Comparison of ENCODE assay signal across 8 cellular contexts in genomic region chr2:147845608-147846002, GRCh38. TPM values are rescaled to one million over a fixed set of nuclear protein-coding genes. Genes with fewer than 3 reads are reported as not detected.
DNase-seq lines count a peak whose midpoint lies in the region; ATAC-seq, FAIRE-seq and TF ChIP-seq lines count a peak whose summit lies in the region.

No MANE protein-coding gene starts in this region.

- peaks cover 4% of the 10 kb centered on the region for H3K9me3 Mint-ChIP-seq in stimulated activated naive CD8-positive, alpha-beta T cell treated with anti-CD3 and anti-CD28 coated beads, Interleukin-15, Interleukin-2, amounts not matched to agents 100 ng/mL and 50 ng/mL, for 24 hours
- no peaks in the 10 kb centered on the region for H3K9me3 Mint-ChIP-seq in activated naive CD8-positive, alpha-beta T cell treated with anti-CD3 and anti-CD28 coated beads, Interleukin-2, amount 10 ng/mL, durations not matched to agents 7 days and 5 days

- peak overlapping the region; percentile 43 to 80 for H3K9ac ChIP-seq in kidney (ENCODE audit: low read length in 2 of 2)

- peaks cover 50% of the 10 kb centered on the region for H3K4me1 Mint-ChIP-seq in stimulated activated naive CD8-positive, alpha-beta T cell treated with anti-CD3 and anti-CD28 coated beads, Interleukin-15, Interleukin-2, amounts not matched to agents 100 ng/mL and 50 ng/mL, for 24 hours (ENCODE audit: low read depth)
- peaks cover 24% of the 10 kb centered on the region for H3K4me1 Mint-ChIP-seq in activated naive CD8-positive, alpha-beta T cell treated with anti-CD3 and anti-CD28 coated beads, Interleukin-2, amount 10 ng/mL, durations not matched to agents 7 days and 5 days

- H3K36me3 ChIP-seq in kidney (ENCODE audit: control insufficient read depth in 1 of 2, insufficient read depth in 2 of 2, low read length in 2 of 2), result peaks cover 0 to 2% of the 10 kb centered on the region in 2 donors

- no peak for ATAC-seq in stimulated activated naive CD8-positive, alpha-beta T cell treated with anti-CD3 and anti-CD28 coated beads, Interleukin-15, Interleukin-2, amounts not matched to agents 100 U/mL and 50 U/mL, for 24 hours
- no peak for ATAC-seq in activated naive CD8-positive, alpha-beta T cell treated with anti-CD3 and anti-CD28 coated beads, Interleukin-2, amount 10 ng/mL, durations not matched to agents 7 days and 5 days (ENCODE audit: low read depth)
- ATAC-seq in GM21576 (IDR thresholded peaks at IDR 0.05; ENCODE audit: unreplicated experiment), result no peak

- intact Hi-C loops in kidney (cut with DNase I), result no loop called here

- peak overlapping the region; percentile 78 to 95 for H3K4me3 ChIP-seq in kidney (ENCODE audit: low read length in 2 of 2)

- TF ChIP-seq CTCF in kidney (IDR thresholded peaks at IDR 0.05; ENCODE audit: borderline replicate concordance, extremely low read depth, insufficient read depth), result no peak

- H3K4me3 Mint-ChIP-seq in stimulated activated naive CD8-positive, alpha-beta T cell treated with anti-CD3 and anti-CD28 coated beads, Interleukin-15, Interleukin-2, amounts not matched to agents 100 ng/mL and 50 ng/mL, for 24 hours, result peak overlapping the region; percentile 92
- peak overlapping the region; percentile 89 for H3K4me3 Mint-ChIP-seq in activated naive CD8-positive, alpha-beta T cell treated with anti-CD3 and anti-CD28 coated beads, Interleukin-2, amount 10 ng/mL, durations not matched to agents 7 days and 5 days

- FAIRE-seq in kidney (lab: Jason Lieb, UNC), result no peak

- H3K4me1 ChIP-seq in kidney (ENCODE audit: control insufficient read depth in 1 of 2, insufficient read depth in 1 of 2, low read depth in 1 of 2, low read length in 2 of 2), result peaks cover 3 to 10% of the 10 kb centered on the region in 2 donors

- H3K9me3 ChIP-seq in kidney (ENCODE audit: control insufficient read depth in 1 of 2, low read length in 2 of 2), result no peaks in the 10 kb centered on the region

- peaks cover 49% of the 10 kb centered on the region for H3K27me3 Mint-ChIP-seq in stimulated activated naive CD8-positive, alpha-beta T cell treated with anti-CD3 and anti-CD28 coated beads, Interleukin-15, Interleukin-2, amounts not matched to agents 100 ng/mL and 50 ng/mL, for 24 hours
- H3K27me3 Mint-ChIP-seq in activated naive CD8-positive, alpha-beta T cell treated with anti-CD3 and anti-CD28 coated beads, Interleukin-2, amount 10 ng/mL, durations not matched to agents 7 days and 5 days, result peaks cover 57% of the 10 kb centered on the region

- POLR2A ChIA-PET in activated naive CD8-positive, alpha-beta T cell treated with anti-CD3 and anti-CD28 coated beads, Interleukin-2, amount 10 ng/mL, durations not matched to agents 7 days and 5 days (lab: Charles Lee), result interaction anchor here (0.9 to 1.9 kb wide), 2 partner anchors 345 to 547 kb away, joined by 3 to 9 read pairs; no protein-coding TSS in a partner anchor

- H3K27ac ChIP-seq in kidney (ENCODE audit: low read depth in 2 of 2, low read length in 2 of 2), result peak overlapping the region in 1 of 2 donors; percentile 77

- no peak for DNase-seq in stimulated activated naive CD8-positive, alpha-beta T cell treated with anti-CD3 and anti-CD28 coated beads, Interleukin-15, Interleukin-2, amounts not matched to agents 100 U/mL and 50 U/mL, for 24 hours
- DNase-seq in activated naive CD8-positive, alpha-beta T cell treated with anti-CD3 and anti-CD28 coated beads, Interleukin-2, amount 10 ng/mL, durations not matched to agents 7 days and 5 days, result no peak
- no peak for DNase-seq in kidney
- DNase-seq in superior temporal gyrus (ENCODE audit: extremely low spot score), result peak; percentile 66
- DNase-seq in NCI-H1694 treated with DMSO at 0.1 percent for 48 hours (lab: John Stamatoyannopoulos, UW), result no peak
- DNase-seq in stimulated activated CD4-positive, alpha-beta T cell treated with anti-CD3 and anti-CD28 coated beads, Interleukin-15, amount 100 ng/mL, for 24 hours, result no peak

- no peaks in the 10 kb centered on the region for H3K36me3 Mint-ChIP-seq in stimulated activated naive CD8-positive, alpha-beta T cell treated with anti-CD3 and anti-CD28 coated beads, Interleukin-15, Interleukin-2, amounts not matched to agents 100 ng/mL and 50 ng/mL, for 24 hours (ENCODE audit: low read depth)
- peaks cover 6% of the 10 kb centered on the region for H3K36me3 Mint-ChIP-seq in activated naive CD8-positive, alpha-beta T cell treated with anti-CD3 and anti-CD28 coated beads, Interleukin-2, amount 10 ng/mL, durations not matched to agents 7 days and 5 days

- H3K27ac Mint-ChIP-seq in stimulated activated naive CD8-positive, alpha-beta T cell treated with anti-CD3 and anti-CD28 coated beads, Interleukin-15, Interleukin-2, amounts not matched to agents 100 ng/mL and 50 ng/mL, for 24 hours, result no peak overlapping the region
- peak overlapping the region; percentile 85 for H3K27ac Mint-ChIP-seq in activated naive CD8-positive, alpha-beta T cell treated with anti-CD3 and anti-CD28 coated beads, Interleukin-2, amount 10 ng/mL, durations not matched to agents 7 days and 5 days

RNA-seq across cellular contexts. Expression of gene ACVR2A, which starts 0.8 kb away (rescaled TPM):
- total RNA-seq in activated naive CD8-positive, alpha-beta T cell treated with anti-CD3 and anti-CD28 coated beads, Interleukin-2, amount 10 ng/mL, durations not matched to agents 7 days and 5 days, result 1 to 10 TPM; 5.0 to 5.8 TPM
- 18.4 TPM for total RNA-seq in kidney
- polyA plus RNA-seq in kidney (ENCODE audit: insufficient read depth, low read depth, low replicate concordance), result 7.6 TPM
